8 cellular contexts compared by ENCODE assay signal in genomic region chr13:23558675-23559536, GRCh38.
DNase-seq lines count a peak whose midpoint lies in the region; ATAC-seq and TF ChIP-seq lines count a peak whose summit lies in the region.

No MANE protein-coding gene starts in this region.

- no peak overlapping the region for H3K9ac ChIP-seq in rectal smooth muscle tissue (ENCODE audit: low read length)

- H3K36me3 ChIP-seq in HEK293 (ENCODE audit: control insufficient read depth in 2 of 2, insufficient read depth in 1 of 2, low read length in 2 of 2), result no peaks in the 10 kb centered on the region
- no peaks in the 10 kb centered on the region for H3K36me3 ChIP-seq in rectal smooth muscle tissue (ENCODE audit: control insufficient read depth, insufficient read depth, low read length)

- H3K9me3 ChIP-seq in HEK293 (ENCODE audit: control insufficient read depth, insufficient read depth, low read depth, low read length), result no peaks in the 10 kb centered on the region

- no peak overlapping the region; the same call in 1 of the 2 replicates for H3K4me3 ChIP-seq in AG09309 (ENCODE audit: control insufficient read depth, low read depth, low read length)
- H3K4me3 ChIP-seq in HEK293 (ENCODE audit: low read depth, low read length), result no peak overlapping the region
- H3K4me3 ChIP-seq in rectal smooth muscle tissue (ENCODE audit: low read length), result peak overlapping the region; percentile 9

- ATAC-seq in GM21360 (IDR thresholded peaks at IDR 0.05; ENCODE audit: unreplicated experiment) (no peak), HG02884 (IDR thresholded peaks at IDR 0.05; ENCODE audit: unreplicated experiment) (no peak)

- H3K4me1 ChIP-seq in HEK293 (ENCODE audit: control insufficient read depth, insufficient read depth, low read length), result no peaks in the 10 kb centered on the region
- H3K4me1 ChIP-seq in rectal smooth muscle tissue (ENCODE audit: control insufficient read depth, insufficient read depth, low read length), result no peaks in the 10 kb centered on the region

- POLR2A ChIA-PET in HEK293 (lab: Yijun Ruan, JAX), result interaction anchor here (1.8 kb wide), 1 partner anchor 11 kb away, joined by 5 read pairs; the partner anchor contains the start of gene TNFRSF19

- H3K27ac ChIP-seq in HEK293 (ENCODE audit: extremely low read depth, low read depth, low read length) (no peak overlapping the region), rectal smooth muscle tissue (ENCODE audit: low read depth, low read length) (peak overlapping the region; percentile 60)

- CTCF ChIA-PET in HEK293 (lab: Yijun Ruan, JAX), result no interaction called here

- no peaks in the 10 kb centered on the region for H3K27me3 ChIP-seq in rectal smooth muscle tissue (ENCODE audit: control insufficient read depth, insufficient read depth, low read length)

- DNase-seq in AG09309 (ENCODE audit: low read depth) (peak; percentile 76), SHP77 treated with DMSO at 0.1 percent for 48 hours (lab: John Stamatoyannopoulos, UW) (peak; percentile 49), fibroblast of gingiva (ENCODE audit: low read depth) (peak; percentile 96)
- no peak for DNase-seq in activated effector memory CD4-positive, alpha-beta T cell treated with Interleukin-2 at 50 U/mL for 16 hours

- TF ChIP-seq CTCF in AG09309 (IDR thresholded peaks at IDR 0.05; ENCODE audit: control insufficient read depth, insufficient read depth, low read depth, low read length, missing control alignments), result no peak
- no peak for TF ChIP-seq CTCF in HEK293 (tag by site-specific recombination; IDR thresholded peaks at IDR 0.05)

TF ChIP-seq in HEK293, 187 proteins besides CTCF, POLR2A, EP300 and RAD21 (continues in another document):
- TF ChIP-seq ZNF600 (tag by site-specific recombination; IDR thresholded peaks at IDR 0.05) (peak; percentile 85; the same call in 1 of the 2 replicates), ZNF548 (tag by site-specific recombination; IDR thresholded peaks at IDR 0.05) (0 out of 2 replicates have a peak, but pooled peaks have one; percentile 44), SCRT1 (tag by site-specific recombination; IDR thresholded peaks at IDR 0.05; ENCODE audit: borderline replicate concordance) (0 out of 2 replicates have a peak, but pooled peaks have one; percentile 24), BCL6B (tag by site-specific recombination; IDR thresholded peaks at IDR 0.05) (no peak), PRDM6 (tag by site-specific recombination; IDR thresholded peaks at IDR 0.05) (peak; percentile 84), WT1 (tag by site-specific recombination; IDR thresholded peaks at IDR 0.05) (peak; percentile 71), ZNF830 (tag by site-specific recombination; IDR thresholded peaks at IDR 0.05; ENCODE audit: low read depth) (no peak), PRDM1 (tag by site-specific recombination; IDR thresholded peaks at IDR 0.05) (peak; percentile 36; the same call in 1 of the 2 replicates), ZNF221 (tag by site-specific recombination; IDR thresholded peaks at IDR 0.05; ENCODE audit: borderline replicate concordance) (no peak), ZNF18 (tag by site-specific recombination; IDR thresholded peaks at IDR 0.05) (peak; percentile 99), ZNF514 (tag by site-specific recombination; IDR thresholded peaks at IDR 0.05) (peak; percentile 88; the same call in 1 of the 2 replicates), ZNF10 (tag by site-specific recombination; IDR thresholded peaks at IDR 0.05) (no peak), ZBTB17 (tag by site-specific recombination; IDR thresholded peaks at IDR 0.05) (peak; percentile 63), ZNF843 (tag by site-specific recombination; IDR thresholded peaks at IDR 0.05) (0 out of 2 replicates have a peak, but pooled peaks have one; percentile 32), IKZF3 (tag by site-specific recombination; IDR thresholded peaks at IDR 0.05) (no peak), ZFP41 (tag by site-specific recombination; IDR thresholded peaks at IDR 0.05; ENCODE audit: borderline replicate concordance) (no peak), ZNF24 (tag by site-specific recombination; IDR thresholded peaks at IDR 0.05) (0 out of 2 replicates have a peak, but pooled peaks have one; percentile 30), ZNF37A (tag by site-specific recombination; IDR thresholded peaks at IDR 0.05) (no peak), ZNF335 (tag by site-specific recombination; conservative IDR thresholded peaks at IDR 0.05) (peak; percentile 52; the same call in 1 of the 2 replicates), SP2 (tag by site-specific recombination; IDR thresholded peaks at IDR 0.05) (no peak), ZNF2 (tag by site-specific recombination; IDR thresholded peaks at IDR 0.05) (peak; percentile 63; the same call in 1 of the 2 replicates), PRDM10 (tag by site-specific recombination; IDR thresholded peaks at IDR 0.05) (peak; percentile 72), ZNF621 (tag by site-specific recombination; IDR thresholded peaks at IDR 0.05) (no peak), OSR2 (tag by site-specific recombination; IDR thresholded peaks at IDR 0.05) (peak; percentile 74), ZNF677 (tag by site-specific recombination; IDR thresholded peaks at IDR 0.05) (no peak)
